In the genomic region with DNA sequence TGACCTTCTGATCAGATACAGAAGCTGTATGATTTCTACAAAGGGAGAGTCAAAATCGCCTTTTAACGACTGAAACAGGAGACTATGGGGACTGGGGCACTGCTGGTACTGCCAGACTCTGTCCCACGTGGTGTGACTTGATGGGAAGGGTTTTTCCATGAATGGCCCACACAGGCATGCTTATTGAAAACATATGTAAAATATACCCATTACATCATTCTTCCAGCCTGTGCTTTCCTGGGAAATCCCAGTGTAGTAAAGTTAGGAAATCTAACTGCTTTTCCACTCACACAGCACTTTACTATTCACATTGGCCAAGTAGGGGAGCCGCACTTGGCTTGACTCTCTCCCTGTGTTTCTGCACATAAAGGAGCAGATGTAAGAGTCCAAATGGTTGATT, we compare ENCODE assay signal across 12 cellular contexts.
DNase-seq lines count a peak whose midpoint lies in the region; ATAC-seq and TF ChIP-seq lines count a peak whose summit lies in the region.
"Had no signal": no experiment of that assay in that cellular context is flagged by ENCODE, and none has a peak within 500 bp of the region (broad histone marks: within the 10 kb centered on the region; RNA-seq: fewer than 3 reads in every experiment).

No MANE protein-coding gene starts in this region.

- H3K4me3 Mint-ChIP-seq in MCF 10A (ENCODE audit: unreplicated experiment): no peak overlapping the region
- H3K4me3 Mint-ChIP-seq in T-helper 17 cell: no peak overlapping the region

- no peak for TF ChIP-seq CTCF in MCF 10A (IDR thresholded peaks at IDR 0.05; ENCODE audit: unreplicated experiment)

- peak; percentile 95 for DNase-seq in HCEC 1CT
- DNase-seq in MCF 10A (ENCODE audit: unreplicated experiment): peak; percentile 11
- DNase-seq in right cardiac atrium: peak in 2 of 3 donors; percentile 43 to 54
- no peak for DNase-seq in ACHN
- no peak for DNase-seq in T-helper 17 cell
- DNase-seq in medulla oblongata (ENCODE audit: extremely low spot score): no peak
- no peak for DNase-seq in NCI-H187 treated with DMSO at 0.1 percent for 48 hours (lab: John Stamatoyannopoulos, UW)
- DNase-seq: activated T-cell treated with anti-CD3 and anti-CD28 coated beads, Interleukin-2, amount 50 U/mL, for 1 hour; effector CD4-positive, alpha-beta T cell; NCI-H345; T-helper 2 cell had no signal

- in situ Hi-C loops in ACHN (cut with HindIII; ENCODE audit: low pct_ligation_motif_present, low pct_unique_long_range_greater_than_20kb, low sequenced_read_pairs): no loop called here

- ATAC-seq in right cardiac atrium (peak; percentile 72 to 79), T-helper 17 cell (no peak)

- peaks cover 10% of the 10 kb centered on the region for H3K36me3 Mint-ChIP-seq in MCF 10A (ENCODE audit: insufficient read depth, unreplicated experiment)
- H3K36me3 Mint-ChIP-seq in T-helper 17 cell (ENCODE audit: low read depth): peaks cover 2% of the 10 kb centered on the region

- peaks cover 2% of the 10 kb centered on the region for H3K4me1 ChIP-seq in right cardiac atrium (ENCODE audit: control insufficient read depth, insufficient read depth, low read length)
- H3K4me1 ChIP-seq in stomach smooth muscle (ENCODE audit: control insufficient read depth, insufficient read depth, low read length): peaks cover 7% of the 10 kb centered on the region

- intact Hi-C loops in MCF 10A (cut with micrococcal nuclease) (no loop called here), right cardiac atrium (cut with DNase I) (no loop called here)

- no peaks in the 10 kb centered on the region for H3K9me3 Mint-ChIP-seq in MCF 10A (ENCODE audit: unreplicated experiment)

- H3K4me1 Mint-ChIP-seq in MCF 10A (ENCODE audit: insufficient read depth, unreplicated experiment) (peaks cover 31% of the 10 kb centered on the region), T-helper 17 cell (peaks cover 5% of the 10 kb centered on the region)

- H3K27me3 Mint-ChIP-seq in MCF 10A (ENCODE audit: insufficient read depth, unreplicated experiment) (no peaks in the 10 kb centered on the region), T-helper 17 cell (peaks cover 31% of the 10 kb centered on the region)

- H3K27ac Mint-ChIP-seq in MCF 10A (ENCODE audit: low read depth, unreplicated experiment): no peak overlapping the region
- H3K27ac Mint-ChIP-seq in T-helper 17 cell: no peak overlapping the region

- H3K9ac ChIP-seq in stomach smooth muscle (ENCODE audit: low read length in 2 of 2): no peak overlapping the region

- POLR2A ChIA-PET in MCF 10A (lab: Yijun Ruan, JAX): no interaction called here

- H3K36me3 ChIP-seq in stomach smooth muscle (ENCODE audit: control insufficient read depth in 2 of 2, insufficient read depth in 2 of 2, low read length in 2 of 2): no peaks in the 10 kb centered on the region

- CTCF ChIA-PET in MCF 10A (lab: Yijun Ruan, JAX): interaction anchor here (0.7 kb wide), 1 partner anchor 133 kb away, joined by 3 read pairs; no protein-coding TSS in a partner anchor

- H3K27ac ChIP-seq in right cardiac atrium (ENCODE audit: low read length): peak overlapping the region; percentile 56
- H3K27ac ChIP-seq in stomach smooth muscle (ENCODE audit: low read length): peak overlapping the region; percentile 37

- H3K4me3 ChIP-seq in right cardiac atrium (ENCODE audit: low read length) (no peak overlapping the region), stomach smooth muscle (ENCODE audit: low read length in 2 of 2) (peak overlapping the region in 1 of 2 donors; percentile 44)

- H3K27me3 ChIP-seq in right cardiac atrium (ENCODE audit: control insufficient read depth, insufficient read depth) (no peaks in the 10 kb centered on the region), stomach smooth muscle (ENCODE audit: control insufficient read depth in 1 of 2, insufficient read depth in 2 of 2, low read length in 2 of 2) (no peaks in the 10 kb centered on the region)

- WGBS in right cardiac atrium: 53% methylated on average over 4 of the region's 4 CpGs

- H3K9me3 ChIP-seq in right cardiac atrium (ENCODE audit: control insufficient read depth, low read length): no peaks in the 10 kb centered on the region
- H3K9me3 ChIP-seq in stomach smooth muscle (ENCODE audit: control insufficient read depth in 2 of 2, low read length in 2 of 2): no peaks in the 10 kb centered on the region
- H3K9me3 ChIP-seq in T-helper 17 cell (ENCODE audit: control insufficient read depth, low read length, poor library complexity, severe bottlenecking): no peaks in the 10 kb centered on the region

- no TSS peak for BruUV-seq in MCF 10A (replicated peaks; lab: Mats Ljungman, UMichigan)

Comparison
In these comparisons a context has a peak if more than half of its experiments do, and no peak if none do; other contexts are left out.
1. DNase-seq: peak in HCEC 1CT (single experiment), MCF 10A (single experiment) and right cardiac atrium (2 of 3); none in ACHN (single experiment), T-helper 17 cell (0 of 3), medulla oblongata (single experiment) and NCI-H187 treated with DMSO at 0.1 percent for 48 hours (single experiment).